In the genomic region with DNA sequence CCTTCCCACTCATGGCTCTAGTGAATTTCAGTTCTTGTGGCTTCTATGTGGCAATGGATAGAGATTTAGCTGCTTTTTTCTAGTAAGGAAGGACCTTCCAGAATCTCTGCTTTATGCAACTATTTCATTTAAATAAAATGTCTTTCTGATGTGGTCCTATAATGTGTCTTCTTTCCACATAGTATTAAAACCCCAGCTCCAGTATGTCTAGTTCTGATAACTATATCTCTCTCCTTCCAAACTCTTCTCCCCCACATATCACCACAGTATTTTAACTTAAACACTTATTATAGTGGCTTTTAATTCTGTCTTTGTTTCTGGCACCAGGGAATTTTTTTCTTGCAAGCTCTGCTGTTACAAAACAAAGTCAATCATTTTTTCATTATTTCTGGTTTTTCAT, we compare ENCODE assay signal across 30 cellular contexts. TPM values are rescaled to one million over a fixed set of nuclear protein-coding genes. Genes with fewer than 3 reads are reported as not detected.
A peak's percentile ranks its signal among the peaks of the same experiment; 100 is the strongest.
DNase-seq lines count a peak whose midpoint lies in the region; ATAC-seq and TF ChIP-seq lines count a peak whose summit lies in the region.
"Had no signal": no experiment of that assay in that cellular context is flagged by ENCODE, and none has a peak within 500 bp of the region (broad histone marks: within the 10 kb centered on the region; RNA-seq: fewer than 3 reads in every experiment).

No MANE protein-coding gene starts in this region.

- intact Hi-C loops in activated CD8-positive, alpha-beta T cell treated with anti-CD3 and anti-CD28 coated beads for 36 hours (cut with micrococcal nuclease): no loop called here

- H3K27ac Mint-ChIP-seq in activated CD8-positive, alpha-beta T cell treated with anti-CD3 and anti-CD28 coated beads for 36 hours: peak overlapping the region; percentile 34
- H3K27ac Mint-ChIP-seq in activated CD8-positive, alpha-beta T cell treated with anti-CD3 and anti-CD28 coated beads, Interleukin-2, amount 10 ng/mL, durations not matched to agents 7 days and 5 days: no peak overlapping the region
- H3K27ac Mint-ChIP-seq in CD8-positive, alpha-beta memory T cell: peak overlapping the region in 5 of 8 donors; percentile 20 to 47 (median 38)
- peak overlapping the region; percentile 51 for H3K27ac Mint-ChIP-seq in activated T-helper 17 cell treated with anti-CD3 and anti-CD28 coated beads, Interleukin-2, amount 50 U/mL, for 72 hours
- peak overlapping the region in 6 of 10 donors; percentile 28 to 85 (median 78) for H3K27ac Mint-ChIP-seq in naive thymus-derived CD8-positive, alpha-beta T cell

- H3K27ac ChIP-seq in CD8-positive, alpha-beta memory T cell (ENCODE audit: low read depth, low read length): no peak overlapping the region
- H3K27ac ChIP-seq: A549, breast epithelium, epithelial cell of prostate, SJCRH30, thoracic aorta, vagina had no signal

- no peak for ATAC-seq in activated CD8-positive, alpha-beta T cell treated with anti-CD3 and anti-CD28 coated beads for 36 hours
- ATAC-seq in activated CD8-positive, alpha-beta T cell treated with anti-CD3 and anti-CD28 coated beads, Interleukin-2, amount 10 ng/mL, durations not matched to agents 7 days and 5 days: no peak
- no peak for ATAC-seq in activated T-helper 17 cell treated with anti-CD3 and anti-CD28 coated beads, Interleukin-2, amount 50 U/mL, for 72 hours (replicated peaks)
- ATAC-seq in naive thymus-derived CD8-positive, alpha-beta T cell: no peak
- ATAC-seq: A549, natural killer cell had no signal

- CTCF ChIA-PET in activated CD8-positive, alpha-beta T cell treated with anti-CD3 and anti-CD28 coated beads for 36 hours (lab: Charles Lee): interaction anchor here (1.5 to 2.3 kb wide), 4 partner anchors 13 to 277 kb away, joined by 3 to 8 read pairs (median 6); no protein-coding TSS in a partner anchor
- CTCF ChIA-PET in activated CD8-positive, alpha-beta T cell treated with anti-CD3 and anti-CD28 coated beads, Interleukin-2, amount 10 ng/mL, durations not matched to agents 7 days and 5 days (lab: Charles Lee): interaction anchor here (0.9 to 1.5 kb wide), 3 partner anchors 29 to 277 kb away, joined by 3 to 4 read pairs (median 3); no protein-coding TSS in a partner anchor
- CTCF ChIA-PET in CD8-positive, alpha-beta memory T cell (lab: Charles Lee): interaction anchor here (0.8 to 1.5 kb wide), 2 partner anchors 12 to 277 kb away, joined by 3 to 6 read pairs; no protein-coding TSS in a partner anchor

- H3K9me3 Mint-ChIP-seq in activated CD8-positive, alpha-beta T cell treated with anti-CD3 and anti-CD28 coated beads for 36 hours: peaks cover 11% of the 10 kb centered on the region
- H3K9me3 Mint-ChIP-seq in activated CD8-positive, alpha-beta T cell treated with anti-CD3 and anti-CD28 coated beads, Interleukin-2, amount 10 ng/mL, durations not matched to agents 7 days and 5 days (ENCODE audit: insufficient read depth): peaks cover 13% of the 10 kb centered on the region
- peaks cover 0 to 3% (median 0%) of the 10 kb centered on the region in 5 donors for H3K9me3 Mint-ChIP-seq in CD8-positive, alpha-beta memory T cell
- H3K9me3 Mint-ChIP-seq in activated T-helper 17 cell treated with anti-CD3 and anti-CD28 coated beads, Interleukin-2, amount 50 U/mL, for 72 hours: peaks cover 4% of the 10 kb centered on the region
- peaks cover 0 to 13% (median 5%) of the 10 kb centered on the region in 9 donors for H3K9me3 Mint-ChIP-seq in naive thymus-derived CD8-positive, alpha-beta T cell
- H3K9me3 Mint-ChIP-seq: natural killer cell had no signal

- H3K27me3 Mint-ChIP-seq in activated CD8-positive, alpha-beta T cell treated with anti-CD3 and anti-CD28 coated beads for 36 hours: no peaks in the 10 kb centered on the region
- no peaks in the 10 kb centered on the region for H3K27me3 Mint-ChIP-seq in activated CD8-positive, alpha-beta T cell treated with anti-CD3 and anti-CD28 coated beads, Interleukin-2, amount 10 ng/mL, durations not matched to agents 7 days and 5 days (ENCODE audit: low read depth)
- H3K27me3 Mint-ChIP-seq in CD8-positive, alpha-beta memory T cell: no peaks in the 10 kb centered on the region
- no peaks in the 10 kb centered on the region for H3K27me3 Mint-ChIP-seq in activated T-helper 17 cell treated with anti-CD3 and anti-CD28 coated beads, Interleukin-2, amount 50 U/mL, for 72 hours
- no peaks in the 10 kb centered on the region for H3K27me3 Mint-ChIP-seq in naive thymus-derived CD8-positive, alpha-beta T cell

- no peak for TF ChIP-seq CTCF in activated CD8-positive, alpha-beta T cell treated with anti-CD3 and anti-CD28 coated beads for 36 hours (IDR thresholded peaks at IDR 0.05)

- POLR2A ChIA-PET in activated CD8-positive, alpha-beta T cell treated with anti-CD3 and anti-CD28 coated beads for 36 hours (lab: Charles Lee): interaction anchor here (1.0 to 1.5 kb wide), 2 partner anchors 127 to 146 kb away, joined by 3 read pairs; no protein-coding TSS in a partner anchor
- POLR2A ChIA-PET in activated CD8-positive, alpha-beta T cell treated with anti-CD3 and anti-CD28 coated beads, Interleukin-2, amount 10 ng/mL, durations not matched to agents 7 days and 5 days (lab: Charles Lee): no interaction called here
- POLR2A ChIA-PET in CD8-positive, alpha-beta memory T cell (lab: Charles Lee): interaction anchor here (0.7 kb wide), 1 partner anchor 11 kb away, joined by 3 read pairs; no protein-coding TSS in a partner anchor
- POLR2A ChIA-PET in naive thymus-derived CD8-positive, alpha-beta T cell (lab: Charles Lee): interaction anchor here (1.0 kb wide), 1 partner anchor 56 kb away, joined by 5 read pairs; no protein-coding TSS in a partner anchor

- DNase-seq in activated CD8-positive, alpha-beta T cell treated with anti-CD3 and anti-CD28 coated beads for 36 hours: no peak
- DNase-seq in activated CD8-positive, alpha-beta T cell treated with anti-CD3 and anti-CD28 coated beads, Interleukin-2, amount 10 ng/mL, durations not matched to agents 7 days and 5 days: no peak
- DNase-seq in CD8-positive, alpha-beta memory T cell: no peak
- no peak for DNase-seq in naive thymus-derived CD8-positive, alpha-beta T cell
- no peak for DNase-seq in NCI-H2171 (lab: John Stamatoyannopoulos, UW)
- DNase-seq in DMS153 treated with DMSO at 0.1 percent for 48 hours (lab: John Stamatoyannopoulos, UW; ENCODE audit: unreplicated experiment): no peak
- no peak for DNase-seq in GM03348 (ENCODE audit: low spot score)
- DNase-seq: activated CD4-positive, alpha-beta T cell treated with anti-CD3 and anti-CD28 coated beads for 4 hours; activated CD8-positive, alpha-beta memory T cell treated with anti-CD3 and anti-CD28 coated beads, Interleukin-2, amount 50 U/mL, for 4 hours; activated effector memory CD4-positive, alpha-beta T cell treated with anti-CD3 and anti-CD28 coated beads, Interleukin-2, amount 50 U/mL, for 16 hours; AML-193; DMS53; effector CD8-positive, alpha-beta T cell; kidney; natural killer cell; NCI-H1105 treated with DMSO at 0.1 percent for 48 hours; NCI-H2029; NCI-H2227 treated with DMSO at 0.1 percent for 48 hours; NCI-H69; SJCRH30; stimulated activated CD4-positive, alpha-beta T cell treated with anti-CD3 and anti-CD28 coated beads, Interleukin-15, amount 100 ng/mL, for 24 hours; stimulated activated naive CD4-positive, alpha-beta T cell had no signal

- no peak overlapping the region for H3K4me3 Mint-ChIP-seq in activated CD8-positive, alpha-beta T cell treated with anti-CD3 and anti-CD28 coated beads for 36 hours
- H3K4me3 Mint-ChIP-seq in activated CD8-positive, alpha-beta T cell treated with anti-CD3 and anti-CD28 coated beads, Interleukin-2, amount 10 ng/mL, durations not matched to agents 7 days and 5 days: no peak overlapping the region
- peak overlapping the region in 1 of 7 donors; percentile 49 for H3K4me3 Mint-ChIP-seq in CD8-positive, alpha-beta memory T cell
- peak overlapping the region; percentile 24 for H3K4me3 Mint-ChIP-seq in activated T-helper 17 cell treated with anti-CD3 and anti-CD28 coated beads, Interleukin-2, amount 50 U/mL, for 72 hours
- H3K4me3 Mint-ChIP-seq in naive thymus-derived CD8-positive, alpha-beta T cell: peak overlapping the region in 3 of 10 donors; percentile 19 to 34 (median 26)
- H3K4me3 Mint-ChIP-seq: natural killer cell had no signal

- no peaks in the 10 kb centered on the region for H3K36me3 ChIP-seq in CD8-positive, alpha-beta memory T cell (ENCODE audit: insufficient read depth, low read length)
- H3K36me3 ChIP-seq: breast epithelium, SJCRH30, thoracic aorta, vagina had no signal

- no peaks in the 10 kb centered on the region for H3K27me3 ChIP-seq in CD8-positive, alpha-beta memory T cell (ENCODE audit: insufficient read depth, low read length, poor library complexity, severe bottlenecking)
- H3K27me3 ChIP-seq: breast epithelium, SJCRH30, vagina had no signal

- no peak overlapping the region for H3K4me3 ChIP-seq in CD8-positive, alpha-beta memory T cell (ENCODE audit: low read length)
- H3K4me3 ChIP-seq: A549, breast epithelium, SJCRH30, thoracic aorta, vagina had no signal

- H3K4me1 Mint-ChIP-seq in activated CD8-positive, alpha-beta T cell treated with anti-CD3 and anti-CD28 coated beads for 36 hours (ENCODE audit: low read depth): peaks cover 75% of the 10 kb centered on the region
- peaks cover 77% of the 10 kb centered on the region for H3K4me1 Mint-ChIP-seq in activated CD8-positive, alpha-beta T cell treated with anti-CD3 and anti-CD28 coated beads, Interleukin-2, amount 10 ng/mL, durations not matched to agents 7 days and 5 days (ENCODE audit: low read depth)
- H3K4me1 Mint-ChIP-seq in CD8-positive, alpha-beta memory T cell: peaks cover 59 to 83% (median 82%) of the 10 kb centered on the region in 3 donors
- peaks cover 63% of the 10 kb centered on the region for H3K4me1 Mint-ChIP-seq in activated T-helper 17 cell treated with anti-CD3 and anti-CD28 coated beads, Interleukin-2, amount 50 U/mL, for 72 hours
- H3K4me1 Mint-ChIP-seq in naive thymus-derived CD8-positive, alpha-beta T cell: peaks cover 30 to 89% (median 70%) of the 10 kb centered on the region in 4 donors

- H3K36me3 Mint-ChIP-seq in activated CD8-positive, alpha-beta T cell treated with anti-CD3 and anti-CD28 coated beads for 36 hours (ENCODE audit: low read depth): peaks cover 67% of the 10 kb centered on the region
- peaks cover 79% of the 10 kb centered on the region for H3K36me3 Mint-ChIP-seq in activated CD8-positive, alpha-beta T cell treated with anti-CD3 and anti-CD28 coated beads, Interleukin-2, amount 10 ng/mL, durations not matched to agents 7 days and 5 days (ENCODE audit: low read depth)
- H3K36me3 Mint-ChIP-seq in CD8-positive, alpha-beta memory T cell: peaks cover 3 to 39% (median 9%) of the 10 kb centered on the region in 3 donors
- peaks cover 97% of the 10 kb centered on the region for H3K36me3 Mint-ChIP-seq in activated T-helper 17 cell treated with anti-CD3 and anti-CD28 coated beads, Interleukin-2, amount 50 U/mL, for 72 hours (ENCODE audit: low read depth)
- peaks cover 15 to 34% (median 25%) of the 10 kb centered on the region in 3 donors for H3K36me3 Mint-ChIP-seq in naive thymus-derived CD8-positive, alpha-beta T cell
- H3K36me3 Mint-ChIP-seq: natural killer cell had no signal

- H3K4me1 ChIP-seq in CD8-positive, alpha-beta memory T cell (ENCODE audit: insufficient read depth, low read length): peaks cover 41% of the 10 kb centered on the region
- H3K4me1 ChIP-seq: breast epithelium, SJCRH30 had no signal

- H3K9me3 ChIP-seq in CD8-positive, alpha-beta memory T cell (ENCODE audit: low read length): no peaks in the 10 kb centered on the region
- H3K9me3 ChIP-seq: A549, breast epithelium, SJCRH30, thoracic aorta, vagina had no signal

RNA-seq across cellular contexts. Expression of gene SUMO4, which starts 40.6 kb away (rescaled TPM):
- 1 to 10 TPM; 3.7 to 4.7 TPM for total RNA-seq in activated CD8-positive, alpha-beta T cell treated with anti-CD3 and anti-CD28 coated beads for 36 hours
- total RNA-seq in activated CD8-positive, alpha-beta T cell treated with anti-CD3 and anti-CD28 coated beads, Interleukin-2, amount 10 ng/mL, durations not matched to agents 7 days and 5 days: 10 to 100 TPM; 10.1 TPM
- 1 to 10 TPM; 3.7 to 3.9 TPM for total RNA-seq in CD8-positive, alpha-beta memory T cell
- 0.48 TPM for polyA plus RNA-seq in CD8-positive, alpha-beta memory T cell
- total RNA-seq in activated T-helper 17 cell treated with anti-CD3 and anti-CD28 coated beads, Interleukin-2, amount 50 U/mL, for 72 hours: 10 to 100 TPM; 16.0 to 16.4 TPM
- total RNA-seq in naive thymus-derived CD8-positive, alpha-beta T cell: 1 to 10 TPM; 5.1 to 6.0 TPM
- polyA plus RNA-seq in naive thymus-derived CD8-positive, alpha-beta T cell: under 1 TPM; 0.30 to 0.80 (median 0.37) TPM
- total RNA-seq: G401, M059J had no signal

RNA-seq across cellular contexts. Expression of gene TAB2, which starts 41.9 kb away (rescaled TPM):
- 10 to 100 TPM; 64.8 to 69.1 TPM for total RNA-seq in activated CD8-positive, alpha-beta T cell treated with anti-CD3 and anti-CD28 coated beads for 36 hours
- total RNA-seq in activated CD8-positive, alpha-beta T cell treated with anti-CD3 and anti-CD28 coated beads, Interleukin-2, amount 10 ng/mL, durations not matched to agents 7 days and 5 days: 100 to 1,000 TPM; 113 to 115 TPM
- 100 to 1,000 TPM; 103 to 109 TPM for total RNA-seq in CD8-positive, alpha-beta memory T cell
- polyA plus RNA-seq in CD8-positive, alpha-beta memory T cell: 16.6 TPM
- 100 to 1,000 TPM; 164 to 185 TPM for total RNA-seq in activated T-helper 17 cell treated with anti-CD3 and anti-CD28 coated beads, Interleukin-2, amount 50 U/mL, for 72 hours
- 100 to 1,000 TPM; 114 to 117 TPM for total RNA-seq in naive thymus-derived CD8-positive, alpha-beta T cell
- 10 to 100 TPM in 2 of 3 donors, 1 to 10 TPM in 1; 9.5 to 14.1 (median 12.9) TPM for polyA plus RNA-seq in naive thymus-derived CD8-positive, alpha-beta T cell
